8 cellular contexts compared by ENCODE assay signal in the genomic region with DNA sequence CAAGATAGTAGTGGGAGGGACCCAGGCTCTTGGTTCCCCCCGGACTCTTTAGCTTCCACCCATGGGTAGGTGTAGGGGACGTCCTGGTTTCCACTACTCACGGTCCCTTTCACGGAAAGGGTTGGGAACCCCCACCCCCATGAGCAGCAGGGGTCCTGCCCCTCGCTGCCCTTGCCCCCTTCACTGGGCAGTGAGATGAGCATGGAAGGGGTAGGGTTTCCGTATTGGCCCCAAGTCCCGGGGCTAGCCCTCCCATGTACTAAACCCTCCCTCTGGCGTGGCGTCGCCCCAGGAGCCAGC. TPM values are rescaled to one million over a fixed set of nuclear protein-coding genes. Genes with fewer than 3 reads are reported as not detected.
A peak's percentile ranks its signal among the peaks of the same experiment; 100 is the strongest.
DNase-seq lines count a peak whose midpoint lies in the region; ATAC-seq, FAIRE-seq and TF ChIP-seq lines count a peak whose summit lies in the region.

No MANE protein-coding gene starts in this region.

- no peaks in the 10 kb centered on the region for H3K9me3 ChIP-seq in kidney (ENCODE audit: control insufficient read depth in 1 of 2, low read length in 2 of 2)
- no peaks in the 10 kb centered on the region for H3K9me3 ChIP-seq in subcutaneous abdominal adipose tissue (ENCODE audit: control insufficient read depth in 5 of 5, low read length in 5 of 5)

- H3K4me3 ChIP-seq in astrocyte of the spinal cord (ENCODE audit: low read depth, low read length) (peak overlapping the region; percentile 78), kidney (ENCODE audit: low read length in 2 of 2) (peak overlapping the region; percentile 46 to 69), subcutaneous abdominal adipose tissue (ENCODE audit: low read depth in 1 of 5, low read length in 5 of 5) (peak overlapping the region in 4 of 5 donors; percentile 79 to 83 (median 82))

- ATAC-seq in left lobe of liver (no peak), HG02840 (IDR thresholded peaks at IDR 0.05; ENCODE audit: low FRiP score, unreplicated experiment) (no peak)

- in situ Hi-C loops in astrocyte of the spinal cord (cut with HindIII; ENCODE audit: low sequenced_read_pairs) = no loop called here

- peaks cover 0 to 5% of the 10 kb centered on the region in 2 donors for H3K36me3 ChIP-seq in kidney (ENCODE audit: control insufficient read depth in 1 of 2, insufficient read depth in 2 of 2, low read length in 2 of 2)
- H3K36me3 ChIP-seq in subcutaneous abdominal adipose tissue (ENCODE audit: control insufficient read depth in 5 of 5, insufficient read depth in 5 of 5, low read length in 5 of 5) = peaks cover 0 to 20% (median 12%) of the 10 kb centered on the region in 5 donors

- intact Hi-C loops in kidney (cut with DNase I) = no loop called here

- no peak for DNase-seq in HEK293T (ENCODE audit: extremely low spot score)
- DNase-seq in astrocyte of the spinal cord (ENCODE audit: low read depth, low spot score) = no peak
- no peak for DNase-seq in kidney
- no peak for DNase-seq in retina
- no peak for DNase-seq in left lobe of liver (ENCODE audit: low spot score)
- DNase-seq in NCI-H2196 (lab: John Stamatoyannopoulos, UW; ENCODE audit: unreplicated experiment) = no peak

- peaks cover 0 to 6% (median 0%) of the 10 kb centered on the region in 5 donors for H3K27me3 ChIP-seq in subcutaneous abdominal adipose tissue (ENCODE audit: control insufficient read depth in 5 of 5, insufficient read depth in 4 of 5, low read length in 5 of 5)

- no peak overlapping the region for H3K27ac ChIP-seq in kidney (ENCODE audit: low read depth in 2 of 2, low read length in 2 of 2)
- H3K27ac ChIP-seq in subcutaneous abdominal adipose tissue (ENCODE audit: low read depth, low read length) = no peak overlapping the region

- TF ChIP-seq CTCF in astrocyte of the spinal cord (IDR thresholded peaks at IDR 0.05; ENCODE audit: low read depth, low read length) (no peak), kidney (IDR thresholded peaks at IDR 0.05; ENCODE audit: borderline replicate concordance, extremely low read depth, insufficient read depth) (no peak)

- FAIRE-seq in kidney (lab: Jason Lieb, UNC) = no peak

- POLR2A ChIA-PET in HEK293T (lab: Yijun Ruan, JAX) = interaction anchor here (0.6 to 2.9 kb wide), 10 partner anchors 8 to 206 kb away, joined by 3 to 29 read pairs (median 3); partner anchors contain the start of genes ARHGEF25, CDK4, DDIT3 and TSPAN31

- H3K4me1 ChIP-seq in kidney (ENCODE audit: control insufficient read depth in 1 of 2, insufficient read depth in 1 of 2, low read depth in 1 of 2, low read length in 2 of 2) (peaks cover 0 to 12% of the 10 kb centered on the region in 2 donors), subcutaneous abdominal adipose tissue (ENCODE audit: control insufficient read depth in 5 of 5, insufficient read depth in 5 of 5, low read length in 5 of 5) (peaks cover 0 to 21% (median 17%) of the 10 kb centered on the region in 5 donors)

- CTCF ChIA-PET in HEK293T (lab: Yijun Ruan, JAX) = interaction anchor here (0.5 to 1.7 kb wide), 11 partner anchors 10 to 142 kb away, joined by 3 to 25 read pairs (median 4); no protein-coding TSS in a partner anchor

- H3K9ac ChIP-seq in kidney (ENCODE audit: low read length in 2 of 2) = no peak overlapping the region
- H3K9ac ChIP-seq in subcutaneous abdominal adipose tissue (ENCODE audit: low read length in 5 of 5) = peak overlapping the region in 3 of 5 donors; percentile 5 to 65 (median 31)

TF ChIP-seq in HEK293T, 16 proteins besides CTCF, POLR2A, EP300 and RAD21:
- TF ChIP-seq ELF4 (IDR thresholded peaks at IDR 0.05) = no peak
- peak; percentile 80; the same call in 1 of the 2 replicates for TF ChIP-seq L3MBTL2 (conservative IDR thresholded peaks at IDR 0.05)

RNA-seq across cellular contexts. Expression of gene AGAP2, which starts 12.7 kb away (rescaled TPM):
- total RNA-seq in kidney (3.7 TPM), left lobe of liver (0.83 TPM)
- polyA plus RNA-seq in kidney (ENCODE audit: insufficient read depth, low read depth, low replicate concordance) = 0.13 TPM

RNA-seq across cellular contexts. Expression of gene TSPAN31, which starts 19.0 kb away (rescaled TPM):
- total RNA-seq in kidney (53.3 TPM), left lobe of liver (18.2 TPM)
- 60.1 TPM for polyA plus RNA-seq in kidney (ENCODE audit: insufficient read depth, low read depth, low replicate concordance)

RNA-seq across cellular contexts. Expression of gene CDK4, which starts 26.3 kb away (rescaled TPM):
- total RNA-seq in kidney (69.1 TPM), left lobe of liver (30.8 TPM)
- polyA plus RNA-seq in kidney (ENCODE audit: insufficient read depth, low read depth, low replicate concordance) = 118 TPM

RNA-seq across cellular contexts. Expression of gene MARCHF9, which starts 29.1 kb away (rescaled TPM):
- total RNA-seq in kidney (22.9 TPM), left lobe of liver (3.6 TPM)
- 38.4 TPM for polyA plus RNA-seq in kidney (ENCODE audit: insufficient read depth, low read depth, low replicate concordance)

RNA-seq across cellular contexts. Expression of gene OS9, which starts 31.9 kb away (rescaled TPM):
- total RNA-seq in kidney (325 TPM), left lobe of liver (230 TPM)
- 256 TPM for polyA plus RNA-seq in kidney (ENCODE audit: insufficient read depth, low read depth, low replicate concordance)

Comparison
In these comparisons a context has a peak if more than half of its experiments do, and no peak if none do; other contexts are left out.
1. H3K9ac ChIP-seq: peak in subcutaneous abdominal adipose tissue (3 of 5); none in kidney (0 of 2).
2. Peak in every context shown above with its lines, with median percentiles within 50 percentile points of each other: H3K4me3 ChIP-seq.